Comparison of ENCODE assay signal across 17 cellular contexts in the genomic region with DNA sequence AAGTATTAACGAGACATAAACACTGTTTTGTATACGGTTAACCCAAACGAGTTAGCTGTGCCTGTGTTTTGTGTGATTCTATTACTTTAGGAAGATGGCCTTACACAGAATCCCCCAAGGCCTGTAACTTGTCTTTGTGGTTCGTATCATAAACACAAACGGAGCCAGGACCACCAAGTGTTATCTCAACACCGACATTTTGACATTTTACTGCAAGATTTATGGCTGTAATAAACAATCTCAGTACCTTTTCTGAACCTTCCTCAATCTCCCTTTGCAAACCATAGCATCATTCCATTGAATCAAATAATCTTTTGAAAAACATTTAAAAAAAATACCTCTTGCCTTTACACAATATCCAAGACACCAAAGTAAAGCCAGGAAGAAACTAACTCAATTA. TPM values are rescaled to one million over a fixed set of nuclear protein-coding genes. Genes with fewer than 3 reads are reported as not detected.
DNase-seq lines count a peak whose midpoint lies in the region; ATAC-seq and TF ChIP-seq lines count a peak whose summit lies in the region.
"Had no signal": no experiment of that assay in that cellular context is flagged by ENCODE, and none has a peak within 500 bp of the region (broad histone marks: within the 10 kb centered on the region; RNA-seq: fewer than 3 reads in every experiment).

No MANE protein-coding gene starts in this region.

- H3K36me3 ChIP-seq in PC-3 (ENCODE audit: low read depth, low read length), result no peaks in the 10 kb centered on the region
- H3K36me3 ChIP-seq in gastroesophageal sphincter, result no peaks in the 10 kb centered on the region
- no peaks in the 10 kb centered on the region for H3K36me3 ChIP-seq in psoas muscle (ENCODE audit: insufficient read depth in 1 of 2, low read depth in 1 of 2)
- no peaks in the 10 kb centered on the region for H3K36me3 ChIP-seq in uterus
- no peaks in the 10 kb centered on the region for H3K36me3 ChIP-seq in heart right ventricle
- H3K36me3 ChIP-seq in effector memory CD4-positive, alpha-beta T cell (ENCODE audit: control insufficient read depth, insufficient read depth, low read length), result no peaks in the 10 kb centered on the region
- H3K36me3 ChIP-seq: BE2C had no signal

- H3F3A ChIP-seq in PC-3 (ENCODE audit: low read length, unreplicated experiment), result no peaks in the 10 kb centered on the region

- H3K27ac ChIP-seq in PC-3 (ENCODE audit: low read length) (0 out of 2 replicates have a peak overlapping the region, but pooled peaks have one; percentile 87), gastroesophageal sphincter (peak overlapping the region; percentile 31 to 99 (median 86)), psoas muscle (peak overlapping the region; percentile 69), uterus (peak overlapping the region; percentile 4 to 6), foreskin keratinocyte (no peak overlapping the region), heart right ventricle (no peak overlapping the region)
- no peak overlapping the region for H3K27ac ChIP-seq in effector memory CD4-positive, alpha-beta T cell (ENCODE audit: insufficient read depth, low read length, poor library complexity, severe bottlenecking)

- TF ChIP-seq EP300 in gastroesophageal sphincter (IDR thresholded peaks at IDR 0.05), result no peak

- ATAC-seq in PC-3 (no peak), gastroesophageal sphincter (no peak), psoas muscle (no peak), foreskin keratinocyte (no peak), heart right ventricle (no peak)
- ATAC-seq: CD8-positive, alpha-beta T cell had no signal

- no peak for DNase-seq in PC-3
- DNase-seq in psoas muscle, result no peak
- DNase-seq in uterus, result no peak
- no peak for DNase-seq in foreskin keratinocyte
- no peak for DNase-seq in heart right ventricle
- DNase-seq in effector memory CD4-positive, alpha-beta T cell, result no peak
- DNase-seq: BE2C; CD8-positive, alpha-beta T cell; GM23248; HFFc6; NCI-H1105 treated with DMSO at 0.1 percent for 48 hours; NCI-H187 treated with DMSO at 0.1 percent for 48 hours; NCI-H2171; NCI-H446 treated with DMSO at 0.1 percent for 48 hours; NCI-H748 treated with DMSO at 0.1 percent for 48 hours; Right ventricle myocardium superior had no signal

- no peaks in the 10 kb centered on the region for H3K9me2 ChIP-seq in PC-3 (replicated peaks; ENCODE audit: low read length)

- 35 to 65% methylated on average over 5 to 6 of the region's 6 CpGs for WGBS in gastroesophageal sphincter (ENCODE audit: low coverage in 1 of 2), 2 donors
- 63 to 80% (median 68%) methylated on average over 6 of the region's 6 CpGs for WGBS in psoas muscle, 3 donors
- WGBS in heart right ventricle, 2 donors, result 26 to 28% methylated on average over 6 of the region's 6 CpGs

- H4K20me1 ChIP-seq in PC-3 (ENCODE audit: low read length), result no peaks in the 10 kb centered on the region

- POLR2A ChIA-PET in PC-3 (lab: Charles Lee; ENCODE audit: unreplicated experiment), result interaction anchor here (0.6 kb wide), 1 partner anchor 22 kb away, joined by 6 read pairs; no protein-coding TSS in a partner anchor

- H3K9me3 ChIP-seq in PC-3 (ENCODE audit: low read length) (no peaks in the 10 kb centered on the region), gastroesophageal sphincter (no peaks in the 10 kb centered on the region), psoas muscle (no peaks in the 10 kb centered on the region), uterus (no peaks in the 10 kb centered on the region), heart right ventricle (no peaks in the 10 kb centered on the region)
- no peaks in the 10 kb centered on the region for H3K9me3 ChIP-seq in effector memory CD4-positive, alpha-beta T cell (ENCODE audit: control insufficient read depth, low read length)
- H3K9me3 ChIP-seq: BE2C had no signal

- H3K4me3 ChIP-seq in PC-3 (ENCODE audit: low read length) (no peak overlapping the region), gastroesophageal sphincter (no peak overlapping the region), psoas muscle (no peak overlapping the region), uterus (no peak overlapping the region), heart right ventricle (no peak overlapping the region)
- no peak overlapping the region for H3K4me3 ChIP-seq in effector memory CD4-positive, alpha-beta T cell (ENCODE audit: insufficient read depth, low read depth, low read length, poor library complexity, severe bottlenecking)
- H3K4me3 ChIP-seq: GM23248 had no signal

- TF ChIP-seq POLR2A in gastroesophageal sphincter (IDR thresholded peaks at IDR 0.05), result no peak
- TF ChIP-seq POLR2A in uterus (IDR thresholded peaks at IDR 0.05), result no peak

- no peak overlapping the region for H3K4me2 ChIP-seq in PC-3 (ENCODE audit: low read length)

- H2AFZ ChIP-seq in PC-3 (ENCODE audit: low read length), result no peak overlapping the region
- H2AFZ ChIP-seq: GM23248 had no signal

- no peaks in the 10 kb centered on the region for H3K27me3 ChIP-seq in PC-3 (ENCODE audit: low read length)
- H3K27me3 ChIP-seq in gastroesophageal sphincter, result no peaks in the 10 kb centered on the region
- H3K27me3 ChIP-seq in psoas muscle (ENCODE audit: insufficient read depth in 3 of 3, low read length in 2 of 3), result no peaks in the 10 kb centered on the region
- H3K27me3 ChIP-seq in uterus, result no peaks in the 10 kb centered on the region
- no peaks in the 10 kb centered on the region for H3K27me3 ChIP-seq in foreskin keratinocyte
- H3K27me3 ChIP-seq in heart right ventricle, result peaks cover 45 to 100% (median 99%) of the 10 kb centered on the region in 7 donors
- peaks cover 7% of the 10 kb centered on the region for H3K27me3 ChIP-seq in effector memory CD4-positive, alpha-beta T cell (replicated peaks; ENCODE audit: control insufficient read depth, insufficient read depth, low read length, poor library complexity, severe bottlenecking)

- intact Hi-C loops in PC-3 (cut with micrococcal nuclease) (no loop called here), psoas muscle (cut with DNase I) (no loop called here), uterus (cut with DNase I; ENCODE audit: low total_unique reads) (no loop called here), heart right ventricle (cut with DNase I) (loop anchor here in 1 of 10 donors (5.0 kb wide), 1 partner anchor 36 kb away; a partner anchor contains a TSS)

- H3K9ac ChIP-seq in PC-3 (ENCODE audit: low read length), result no peak overlapping the region
- H3K9ac ChIP-seq: GM23248 had no signal

- CTCF ChIA-PET in PC-3 (lab: Charles Lee), result no interaction called here

- no TSS peak for BruUV-seq in PC-3 (replicated peaks; lab: Mats Ljungman, UMichigan)

- H3K4me1 ChIP-seq in PC-3 (ENCODE audit: insufficient read depth, low read length) (peaks cover 47% of the 10 kb centered on the region), gastroesophageal sphincter (peaks cover 19 to 88% (median 23%) of the 10 kb centered on the region in 3 donors), psoas muscle (peaks cover 65% of the 10 kb centered on the region), uterus (peaks cover 0 to 3% of the 10 kb centered on the region in 2 donors), foreskin keratinocyte (peaks cover 12% of the 10 kb centered on the region), heart right ventricle (peaks cover 0 to 14% (median 0%) of the 10 kb centered on the region in 9 donors)
- no peaks in the 10 kb centered on the region for H3K4me1 ChIP-seq in effector memory CD4-positive, alpha-beta T cell (ENCODE audit: control insufficient read depth, insufficient read depth, low read length, poor library complexity, severe bottlenecking)
- H3K4me1 ChIP-seq: BE2C had no signal

- TF ChIP-seq CTCF in PC-3 (conservative IDR thresholded peaks at IDR 0.05; ENCODE audit: low read depth, low read length), result no peak
- no peak for TF ChIP-seq CTCF in gastroesophageal sphincter (IDR thresholded peaks at IDR 0.05)
- no peak for TF ChIP-seq CTCF in psoas muscle (IDR thresholded peaks at IDR 0.05)
- TF ChIP-seq CTCF in uterus (IDR thresholded peaks at IDR 0.05), result no peak
- TF ChIP-seq CTCF in foreskin keratinocyte (conservative IDR thresholded peaks at IDR 0.05), result no peak
- no peak for TF ChIP-seq CTCF in heart right ventricle (IDR thresholded peaks at IDR 0.05)

- H3K79me2 ChIP-seq in PC-3 (ENCODE audit: low read length), result peaks cover 40% of the 10 kb centered on the region

RNA-seq across cellular contexts. Expression of a gene that starts 2.4 kb away (rescaled TPM):
- total RNA-seq in PC-3 (2014; rRNA removed) (2.3 and 5.1 TPM in 2 replicates), gastroesophageal sphincter (10 to 100 TPM in 3 of 4 donors, 1 to 10 TPM in 1; 8.6 to 20.2 (median 15.3) TPM), psoas muscle (10 to 100 TPM in 2 of 4 donors, 1 to 10 TPM in 2; 7.2 to 11.5 (median 9.1) TPM), uterus (1 to 10 TPM in 1 of 4 donors, under 1 TPM in 2, not detected in 1; 0.14 to 7.7 (median 0.26) TPM), foreskin keratinocyte (0.82 and 1.6 TPM in 2 replicates), heart right ventricle (1 to 10 TPM in 1 of 10 donors, under 1 TPM in 5, not detected in 4; 0.20 to 1.1 (median 0.48) TPM)
- polyA plus RNA-seq in psoas muscle (10 to 100 TPM in 2 of 3 donors, 1 to 10 TPM in 1; 6.8 to 20.8 (median 12.5) TPM), foreskin keratinocyte (1.3 and 2.3 TPM in 2 replicates), heart right ventricle (1 to 10 TPM in 1 of 2 donors, under 1 TPM in 1; 0.59 to 1.2 TPM)

RNA-seq across cellular contexts. Expression of a gene that starts 10.5 kb away (rescaled TPM):
- total RNA-seq in PC-3 (2014; rRNA removed) (7.0 and 7.5 TPM in 2 replicates), gastroesophageal sphincter (10 to 100 TPM; 11.0 to 34.6 (median 29.3) TPM), psoas muscle (10 to 100 TPM in 1 of 4 donors, 1 to 10 TPM in 3; 4.7 to 18.8 (median 8.1) TPM), uterus (10 to 100 TPM; 10.7 to 61.0 (median 18.9) TPM), foreskin keratinocyte (3.8 and 4.3 TPM in 2 replicates), heart right ventricle (under 1 TPM in 3 of 10 donors, not detected in 7; 0.21 to 0.95 (median 0.28) TPM)
- polyA plus RNA-seq in psoas muscle (1 to 10 TPM; 2.6 to 7.6 (median 4.6) TPM), foreskin keratinocyte (2.4 and 3.0 TPM in 2 replicates), heart right ventricle (under 1 TPM in 1 of 2 donors, not detected in 1; 0.09 TPM)

RNA-seq across cellular contexts. Expression of a gene that starts 14.6 kb away (rescaled TPM):
- total RNA-seq in PC-3 (2014; rRNA removed), result 6.9 and 8.3 TPM in 2 replicates
- 10 to 100 TPM in 1 of 4 donors, under 1 TPM in 1, not detected in 2; 0.46 to 12.7 TPM for total RNA-seq in gastroesophageal sphincter
- 1 to 10 TPM; 2.5 to 3.7 (median 3.1) TPM for total RNA-seq in psoas muscle
- 1 to 10 TPM in 2 of 3 donors, under 1 TPM in 1; 0.64 to 3.2 (median 1.5) TPM for polyA plus RNA-seq in psoas muscle
- 10 to 100 TPM in 3 of 4 donors, 1 to 10 TPM in 1; 1.8 to 19.1 (median 15.4) TPM for total RNA-seq in uterus
- total RNA-seq in foreskin keratinocyte, result 2.6 and 3.4 TPM in 2 replicates
- polyA plus RNA-seq in foreskin keratinocyte, result 0.31 and 0.40 TPM in 2 replicates
- not detected for total RNA-seq in heart right ventricle
- polyA plus RNA-seq in heart right ventricle, result not detected
- total RNA-seq: CD8-positive, alpha-beta T cell; Right ventricle myocardium superior had no signal

RNA-seq across cellular contexts. Expression of a gene that starts 19.4 kb away (rescaled TPM):
- 4.5 and 13.8 TPM in 2 replicates for total RNA-seq in PC-3 (2014; rRNA removed)
- 10 to 100 TPM in 2 of 4 donors, 1 to 10 TPM in 2; 6.4 to 22.6 (median 10.3) TPM for total RNA-seq in gastroesophageal sphincter
- 1 to 10 TPM; 3.3 to 5.6 (median 4.2) TPM for total RNA-seq in psoas muscle
- 1 to 10 TPM in 1 of 3 donors, under 1 TPM in 2; 0.65 to 2.6 (median 0.97) TPM for polyA plus RNA-seq in psoas muscle
- 10 to 100 TPM in 2 of 4 donors, 1 to 10 TPM in 2; 1.0 to 34.5 (median 19.0) TPM for total RNA-seq in uterus
- 1.2 and 2.1 TPM in 2 replicates for total RNA-seq in foreskin keratinocyte
- polyA plus RNA-seq in foreskin keratinocyte, result 1.0 and 1.4 TPM in 2 replicates
- total RNA-seq in heart right ventricle, result 1 to 10 TPM in 1 of 10 donors, under 1 TPM in 7, not detected in 2; 0.11 to 1.5 (median 0.22) TPM
- under 1 TPM; 0.35 to 0.37 TPM for polyA plus RNA-seq in heart right ventricle
- total RNA-seq: CD8-positive, alpha-beta T cell had no signal

RNA-seq across cellular contexts. Expression of a gene that starts 23.5 kb away (rescaled TPM):
- 2.6 and 2.8 TPM in 2 replicates for total RNA-seq in PC-3 (2014; rRNA removed)
- 1 to 10 TPM in 3 of 4 donors, under 1 TPM in 1; 0.85 to 5.1 (median 1.4) TPM for total RNA-seq in gastroesophageal sphincter
- total RNA-seq in psoas muscle, result 1 to 10 TPM; 4.7 to 8.4 (median 6.7) TPM
- polyA plus RNA-seq in psoas muscle, result 10 to 100 TPM in 1 of 3 donors, 1 to 10 TPM in 2; 2.9 to 10.2 (median 6.2) TPM
- 1 to 10 TPM in 3 of 4 donors, under 1 TPM in 1; 0.26 to 9.1 (median 5.2) TPM for total RNA-seq in uterus
- 13.1 and 13.3 TPM in 2 replicates for total RNA-seq in foreskin keratinocyte
- polyA plus RNA-seq in foreskin keratinocyte, result 14.5 and 15.6 TPM in 2 replicates
- not detected for total RNA-seq in heart right ventricle
- under 1 TPM in 1 of 2 donors, not detected in 1; 0.04 TPM for polyA plus RNA-seq in heart right ventricle
- total RNA-seq: CD8-positive, alpha-beta T cell; Right ventricle myocardium superior had no signal

Comparison
In these comparisons a context has a peak if more than half of its experiments do, and no peak if none do; other contexts are left out.
1. H3K27ac ChIP-seq: peak in PC-3 (single experiment), gastroesophageal sphincter (4 of 4), psoas muscle (single experiment) and uterus (2 of 2); none in foreskin keratinocyte (single experiment), heart right ventricle (0 of 10) and effector memory CD4-positive, alpha-beta T cell (single experiment).